In the genomic region with DNA sequence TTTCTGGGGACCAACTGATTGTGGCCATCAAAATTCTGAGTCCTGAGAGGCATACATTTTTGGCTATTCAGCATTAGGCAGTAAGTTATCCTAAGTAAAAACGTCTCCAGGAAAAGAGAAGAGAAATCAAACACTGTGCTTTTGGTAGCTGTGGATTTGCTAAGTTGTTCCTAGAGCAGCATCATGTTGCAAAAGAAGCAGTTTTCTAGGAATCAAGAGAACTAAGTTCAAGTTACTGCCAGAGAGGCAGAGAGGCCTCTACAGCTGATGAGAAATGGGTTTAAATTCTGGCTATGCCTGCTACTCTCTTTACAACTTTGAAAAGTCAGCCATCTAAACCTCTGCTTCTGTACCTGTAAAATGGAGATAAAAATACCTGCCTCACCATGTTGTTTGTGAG, we compare ENCODE assay signal across 11 cellular contexts. TPM values are rescaled to one million over a fixed set of nuclear protein-coding genes. Genes with fewer than 3 reads are reported as not detected.
DNase-seq lines count a peak whose midpoint lies in the region; ATAC-seq and TF ChIP-seq lines count a peak whose summit lies in the region.
"Had no signal": no experiment of that assay in that cellular context is flagged by ENCODE, and none has a peak within 500 bp of the region (broad histone marks: within the 10 kb centered on the region; RNA-seq: fewer than 3 reads in every experiment).

No MANE protein-coding gene starts in this region.

- peak overlapping the region; percentile 19 to 87 (median 82); a peak in 20 of 22 replicates for H3K27ac ChIP-seq in BLaER1 treated with 17β-estradiol and CSF1 and Interleukin-3, amounts not matched to agents 10 nM and 100 nM
- no peak overlapping the region for H3K27ac ChIP-seq in HEK293 (ENCODE audit: extremely low read depth, low read depth, low read length)
- H3K27ac ChIP-seq in A673 (ENCODE audit: low read depth, low read length, poor library complexity, severe bottlenecking): no peak overlapping the region

- peak overlapping the region; percentile 53 to 82 (median 68) for H3K4me2 ChIP-seq in BLaER1 treated with 17β-estradiol and CSF1 and Interleukin-3, amounts not matched to agents 10 nM and 100 nM

- ATAC-seq in GM18520 (IDR thresholded peaks at IDR 0.05; ENCODE audit: unreplicated experiment): no peak
- ATAC-seq: CD8-positive, alpha-beta T cell had no signal

- no TSS peak for BruUV-seq in A673 (replicated peaks; lab: Mats Ljungman, UMichigan)

- CTCF ChIA-PET in HEK293 (lab: Yijun Ruan, JAX) (interaction anchor here (0.6 to 5.6 kb wide), 16 partner anchors 11 to 1111 kb away, joined by 3 to 59 read pairs (median 8); a partner anchor contains a TSS), A673 (lab: Charles Lee) (interaction anchor here (0.6 to 1.5 kb wide), 2 partner anchors 110 to 146 kb away, joined by 3 to 4 read pairs; a partner anchor contains a TSS)

- peaks cover 3 to 26% (median 13%) of the 10 kb centered on the region in 11 experiments; a peak in 15 of 22 replicates for H3K9me3 ChIP-seq in BLaER1 treated with 17β-estradiol and CSF1 and Interleukin-3, amounts not matched to agents 10 nM and 100 nM (replicated peaks in 1 of 11)
- H3K9me3 ChIP-seq in HEK293 (ENCODE audit: control insufficient read depth, insufficient read depth, low read depth, low read length): no peaks in the 10 kb centered on the region
- H3K9me3 ChIP-seq in A673 (ENCODE audit: low read depth, low read length, poor library complexity, severe bottlenecking): no peaks in the 10 kb centered on the region

- POLR2A ChIA-PET in HEK293 (lab: Yijun Ruan, JAX): no interaction called here
- POLR2A ChIA-PET in A673 (lab: Charles Lee; ENCODE audit: low non-redundant PET): no interaction called here

- H3K27me3 ChIP-seq in BLaER1 treated with 17β-estradiol and CSF1 and Interleukin-3, amounts not matched to agents 10 nM and 100 nM: no peaks in the 10 kb centered on the region
- H3K27me3 ChIP-seq in A673 (replicated peaks; ENCODE audit: insufficient read depth, low read depth, low read length, poor library complexity): peaks cover 13% of the 10 kb centered on the region

- H3K4me1 ChIP-seq in BLaER1 treated with 17β-estradiol and CSF1 and Interleukin-3, amounts not matched to agents 10 nM and 100 nM: peaks cover 40 to 53% (median 49%) of the 10 kb centered on the region in 10 experiments
- no peaks in the 10 kb centered on the region for H3K4me1 ChIP-seq in HEK293 (ENCODE audit: control insufficient read depth, insufficient read depth, low read length)
- H3K4me1 ChIP-seq in A673 (ENCODE audit: insufficient read depth, low read length, poor library complexity, severe bottlenecking): no peaks in the 10 kb centered on the region

- H4K20me1 ChIP-seq in BLaER1 treated with 17β-estradiol and CSF1 and Interleukin-3, amounts not matched to agents 10 nM and 100 nM: no peaks in the 10 kb centered on the region; a peak in 1 of 22 replicates

- H3K36me3 ChIP-seq in BLaER1 treated with 17β-estradiol and CSF1 and Interleukin-3, amounts not matched to agents 10 nM and 100 nM: no peaks in the 10 kb centered on the region
- H3K36me3 ChIP-seq in HEK293 (ENCODE audit: control insufficient read depth in 2 of 2, insufficient read depth in 1 of 2, low read length in 2 of 2) (no peaks in the 10 kb centered on the region), A673 (ENCODE audit: insufficient read depth, low read length, poor library complexity, severe bottlenecking) (no peaks in the 10 kb centered on the region)

- peak overlapping the region in 9 of 11 experiments; percentile 18 to 71 (median 61); a peak in 16 of 22 replicates for H3K9ac ChIP-seq in BLaER1 treated with 17β-estradiol and CSF1 and Interleukin-3, amounts not matched to agents 10 nM and 100 nM

- peak overlapping the region in 1 of 10 experiments; percentile 21; a peak in 2 of 20 replicates for H3K4me3 ChIP-seq in BLaER1 treated with 17β-estradiol and CSF1 and Interleukin-3, amounts not matched to agents 10 nM and 100 nM
- no peak overlapping the region for H3K4me3 ChIP-seq in HEK293 (ENCODE audit: low read depth, low read length)
- no peak overlapping the region for H3K4me3 ChIP-seq in A673 (ENCODE audit: low read depth, low read length, poor library complexity, severe bottlenecking)

- DNase-seq in dermis blood vessel endothelial cell (peak; percentile 17), glomerular visceral epithelial cell (ENCODE audit: extremely low spot score) (no peak), GDM1 (lab: John Stamatoyannopoulos, UW) (no peak), A673 (ENCODE audit: low spot score) (no peak)
- DNase-seq: CD8-positive, alpha-beta T cell; DND-41; HCEC 1CT; Karpas-422 had no signal

- intact Hi-C loops in A673 (cut with micrococcal nuclease; ENCODE audit: unreplicated experiment): no loop called here

- TF ChIP-seq CTCF in HEK293 (tag by site-specific recombination; IDR thresholded peaks at IDR 0.05): no peak
- no peak for TF ChIP-seq CTCF in A673 (conservative IDR thresholded peaks at IDR 0.05; ENCODE audit: low read depth, low read length)

TF ChIP-seq in HEK293, 187 proteins besides CTCF, POLR2A, EP300 and RAD21 (continues in another document):
- TF ChIP-seq, protein P1, sequence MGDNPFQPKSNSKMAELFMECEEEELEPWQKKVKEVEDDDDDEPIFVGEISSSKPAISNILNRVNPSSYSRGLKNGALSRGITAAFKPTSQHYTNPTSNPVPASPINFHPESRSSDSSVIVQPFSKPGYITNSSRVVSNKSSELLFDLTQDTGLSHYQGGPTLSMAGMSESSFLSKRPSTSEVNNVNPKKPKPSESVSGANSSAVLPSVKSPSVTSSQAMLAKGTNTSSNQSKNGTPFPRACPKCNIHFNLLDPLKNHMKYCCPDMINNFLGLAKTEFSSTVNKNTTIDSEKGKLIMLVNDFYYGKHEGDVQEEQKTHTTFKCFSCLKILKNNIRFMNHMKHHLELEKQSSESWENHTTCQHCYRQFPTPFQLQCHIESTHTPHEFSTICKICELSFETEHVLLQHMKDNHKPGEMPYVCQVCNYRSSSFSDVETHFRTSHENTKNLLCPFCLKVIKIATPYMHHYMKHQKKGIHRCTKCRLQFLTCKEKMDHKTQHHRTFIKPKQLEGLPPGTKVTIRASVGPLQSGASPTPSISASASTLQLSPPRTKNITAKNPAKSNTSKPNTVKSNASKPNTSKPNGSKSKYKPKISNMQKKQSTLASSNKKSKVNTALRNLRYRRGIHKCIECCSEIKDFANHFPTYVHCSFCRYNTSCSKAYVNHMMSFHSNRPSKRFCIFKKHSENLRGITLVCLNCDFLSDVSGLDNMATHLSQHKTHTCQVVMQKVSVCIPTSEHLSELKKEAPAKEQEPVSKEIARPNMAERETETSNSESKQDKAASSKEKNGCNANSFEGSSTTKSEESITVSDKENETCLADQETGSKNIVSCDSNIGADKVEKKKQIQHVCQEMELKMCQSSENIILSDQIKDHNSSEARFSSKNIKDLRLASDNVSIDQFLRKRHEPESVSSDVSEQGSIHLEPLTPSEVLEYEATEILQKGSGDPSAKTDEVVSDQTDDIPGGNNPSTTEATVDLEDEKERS (tag by site-specific recombination; IDR thresholded peaks at IDR 0.05): no peak
- TF ChIP-seq, protein P2, sequence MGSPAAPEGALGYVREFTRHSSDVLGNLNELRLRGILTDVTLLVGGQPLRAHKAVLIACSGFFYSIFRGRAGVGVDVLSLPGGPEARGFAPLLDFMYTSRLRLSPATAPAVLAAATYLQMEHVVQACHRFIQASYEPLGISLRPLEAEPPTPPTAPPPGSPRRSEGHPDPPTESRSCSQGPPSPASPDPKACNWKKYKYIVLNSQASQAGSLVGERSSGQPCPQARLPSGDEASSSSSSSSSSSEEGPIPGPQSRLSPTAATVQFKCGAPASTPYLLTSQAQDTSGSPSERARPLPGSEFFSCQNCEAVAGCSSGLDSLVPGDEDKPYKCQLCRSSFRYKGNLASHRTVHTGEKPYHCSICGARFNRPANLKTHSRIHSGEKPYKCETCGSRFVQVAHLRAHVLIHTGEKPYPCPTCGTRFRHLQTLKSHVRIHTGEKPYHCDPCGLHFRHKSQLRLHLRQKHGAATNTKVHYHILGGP (tag by site-specific recombination; IDR thresholded peaks at IDR 0.05): peak; percentile 55
- TF ChIP-seq, protein P3, sequence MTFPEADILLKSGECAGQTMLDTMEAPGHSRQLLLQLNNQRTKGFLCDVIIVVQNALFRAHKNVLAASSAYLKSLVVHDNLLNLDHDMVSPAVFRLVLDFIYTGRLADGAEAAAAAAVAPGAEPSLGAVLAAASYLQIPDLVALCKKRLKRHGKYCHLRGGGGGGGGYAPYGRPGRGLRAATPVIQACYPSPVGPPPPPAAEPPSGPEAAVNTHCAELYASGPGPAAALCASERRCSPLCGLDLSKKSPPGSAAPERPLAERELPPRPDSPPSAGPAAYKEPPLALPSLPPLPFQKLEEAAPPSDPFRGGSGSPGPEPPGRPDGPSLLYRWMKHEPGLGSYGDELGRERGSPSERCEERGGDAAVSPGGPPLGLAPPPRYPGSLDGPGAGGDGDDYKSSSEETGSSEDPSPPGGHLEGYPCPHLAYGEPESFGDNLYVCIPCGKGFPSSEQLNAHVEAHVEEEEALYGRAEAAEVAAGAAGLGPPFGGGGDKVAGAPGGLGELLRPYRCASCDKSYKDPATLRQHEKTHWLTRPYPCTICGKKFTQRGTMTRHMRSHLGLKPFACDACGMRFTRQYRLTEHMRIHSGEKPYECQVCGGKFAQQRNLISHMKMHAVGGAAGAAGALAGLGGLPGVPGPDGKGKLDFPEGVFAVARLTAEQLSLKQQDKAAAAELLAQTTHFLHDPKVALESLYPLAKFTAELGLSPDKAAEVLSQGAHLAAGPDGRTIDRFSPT (tag by site-specific recombination; IDR thresholded peaks at IDR 0.05): no peak
- TF ChIP-seq, protein P4, sequence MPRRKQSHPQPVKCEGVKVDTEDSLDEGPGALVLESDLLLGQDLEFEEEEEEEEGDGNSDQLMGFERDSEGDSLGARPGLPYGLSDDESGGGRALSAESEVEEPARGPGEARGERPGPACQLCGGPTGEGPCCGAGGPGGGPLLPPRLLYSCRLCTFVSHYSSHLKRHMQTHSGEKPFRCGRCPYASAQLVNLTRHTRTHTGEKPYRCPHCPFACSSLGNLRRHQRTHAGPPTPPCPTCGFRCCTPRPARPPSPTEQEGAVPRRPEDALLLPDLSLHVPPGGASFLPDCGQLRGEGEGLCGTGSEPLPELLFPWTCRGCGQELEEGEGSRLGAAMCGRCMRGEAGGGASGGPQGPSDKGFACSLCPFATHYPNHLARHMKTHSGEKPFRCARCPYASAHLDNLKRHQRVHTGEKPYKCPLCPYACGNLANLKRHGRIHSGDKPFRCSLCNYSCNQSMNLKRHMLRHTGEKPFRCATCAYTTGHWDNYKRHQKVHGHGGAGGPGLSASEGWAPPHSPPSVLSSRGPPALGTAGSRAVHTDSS (tag by site-specific recombination; IDR thresholded peaks at IDR 0.05): no peak

RNA-seq across cellular contexts. Expression of a gene that starts 22.8 kb away (rescaled TPM):
- not detected in 2 replicates for total RNA-seq in dermis blood vessel endothelial cell
- not detected in 2 replicates for total RNA-seq in A673 (2021)
- total RNA-seq: CD8-positive, alpha-beta T cell had no signal

Comparison
In these comparisons a context has a peak if more than half of its experiments do, and no peak if none do; other contexts are left out.
1. H3K27ac ChIP-seq: peak in BLaER1 treated with 17β-estradiol and CSF1 and Interleukin-3, amounts not matched to agents 10 nM and 100 nM (11 of 11); none in HEK293 (single experiment) and A673 (single experiment).